ENCODE assay signal across 4 cellular contexts in genomic region chr5:61151893-61152292, GRCh38.
"Had no signal": no experiment of that assay in that cellular context is flagged by ENCODE, and none has a peak within 500 bp of the region (broad histone marks: within the 10 kb centered on the region; RNA-seq: fewer than 3 reads in every experiment).

No MANE protein-coding gene starts in this region.

- H3K4me3 ChIP-seq: GM23338 had no signal

- DNase-seq: H9, HCEC 1CT, IMR-90 had no signal

- H3K27ac Mint-ChIP-seq: GM23338, H9 had no signal

- ATAC-seq: GM23338 had no signal

- H3K4me1 Mint-ChIP-seq: GM23338, H9 had no signal

- H3K9me3 Mint-ChIP-seq: GM23338, H9 had no signal

- H3K4me3 Mint-ChIP-seq: GM23338, H9 had no signal
